In genomic region chr13:34700155-34700554, GRCh38 we compare ENCODE assay signal across 21 cellular contexts.
"Had no signal": no experiment of that assay in that cellular context is flagged by ENCODE, and none has a peak within 500 bp of the region (broad histone marks: within the 10 kb centered on the region; RNA-seq: fewer than 3 reads in every experiment).

No MANE protein-coding gene starts in this region.

- H3K27me3 ChIP-seq: MG63 had no signal

- H3K27ac ChIP-seq: RWPE1 had no signal

- H3K4me3 ChIP-seq: MG63 had no signal

- H3K9me3 ChIP-seq: MG63, SK-N-SH had no signal

- H3K36me3 ChIP-seq: MG63 had no signal

- ATAC-seq: HepG2, Panc1, PC-3 had no signal

- DNase-seq: IMR-90, Karpas-422, KG1, MG63, NCI-H1092 treated with DMSO at 0.1 percent for 48 hours, NCI-H1436, NCI-H187, NCI-H2029, NCI-H2081 treated with DMSO at 0.1 percent for 48 hours, NCI-H2171, NCI-H226, NCI-H446, NCI-H510A, NCI-H524 treated with DMSO at 0.1 percent for 48 hours, NCI-H774, PC-3, SHP77, SK-N-SH had no signal

- FAIRE-seq: HepG2 had no signal
